1 cellular context compared by ENCODE assay signal in the genomic region with DNA sequence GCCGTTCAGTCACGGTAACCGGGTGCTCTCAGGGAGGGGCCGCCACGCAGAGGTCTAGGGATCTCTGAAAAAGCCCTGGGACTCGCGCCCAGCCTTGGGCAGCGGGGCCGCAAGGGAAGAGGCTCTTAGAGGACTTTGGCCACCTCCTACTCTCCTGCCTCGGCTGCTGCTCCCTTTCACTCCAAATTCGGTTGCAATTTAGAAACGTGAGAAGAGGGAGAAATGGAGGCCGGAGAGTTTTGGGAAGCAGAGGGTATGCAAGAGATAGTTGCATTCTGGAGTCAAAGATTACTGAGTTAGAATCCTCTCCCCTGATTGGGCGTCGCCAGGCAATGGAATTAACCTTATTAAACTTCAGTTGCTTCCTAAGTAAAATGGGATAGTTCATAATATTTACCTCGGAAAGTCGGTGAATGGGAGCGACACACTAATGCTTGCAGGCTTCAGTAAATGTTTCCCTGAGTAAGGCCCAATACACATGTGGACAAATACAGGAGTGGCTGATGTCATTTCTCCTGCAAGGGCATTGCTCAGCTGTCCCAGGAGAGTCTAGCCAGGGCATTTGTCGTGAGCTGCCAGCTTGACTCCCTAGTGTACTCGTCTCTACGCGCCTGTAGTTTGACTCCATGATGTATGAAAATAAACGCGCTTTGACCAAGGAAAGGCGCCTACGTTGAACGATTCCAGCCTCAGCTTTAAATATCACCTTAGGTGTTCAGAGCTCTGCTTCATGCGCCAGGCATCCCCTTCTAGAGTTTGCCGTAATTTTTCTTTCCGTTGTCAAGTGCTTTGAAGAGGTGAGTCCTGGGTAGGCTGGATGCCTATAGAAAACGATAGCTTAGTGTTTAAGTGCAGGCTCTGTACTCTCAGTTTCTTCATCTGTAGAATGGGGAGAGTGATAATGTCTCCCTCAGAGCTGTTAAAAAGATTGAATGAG.
TF ChIP-seq lines count a peak whose summit lies in the region.

No MANE protein-coding gene starts in this region.

TF ChIP-seq in HepG2, 621 proteins besides CTCF, POLR2A, EP300 and RAD21 (continued from another document and continues in another):
- TF ChIP-seq, protein P1, sequence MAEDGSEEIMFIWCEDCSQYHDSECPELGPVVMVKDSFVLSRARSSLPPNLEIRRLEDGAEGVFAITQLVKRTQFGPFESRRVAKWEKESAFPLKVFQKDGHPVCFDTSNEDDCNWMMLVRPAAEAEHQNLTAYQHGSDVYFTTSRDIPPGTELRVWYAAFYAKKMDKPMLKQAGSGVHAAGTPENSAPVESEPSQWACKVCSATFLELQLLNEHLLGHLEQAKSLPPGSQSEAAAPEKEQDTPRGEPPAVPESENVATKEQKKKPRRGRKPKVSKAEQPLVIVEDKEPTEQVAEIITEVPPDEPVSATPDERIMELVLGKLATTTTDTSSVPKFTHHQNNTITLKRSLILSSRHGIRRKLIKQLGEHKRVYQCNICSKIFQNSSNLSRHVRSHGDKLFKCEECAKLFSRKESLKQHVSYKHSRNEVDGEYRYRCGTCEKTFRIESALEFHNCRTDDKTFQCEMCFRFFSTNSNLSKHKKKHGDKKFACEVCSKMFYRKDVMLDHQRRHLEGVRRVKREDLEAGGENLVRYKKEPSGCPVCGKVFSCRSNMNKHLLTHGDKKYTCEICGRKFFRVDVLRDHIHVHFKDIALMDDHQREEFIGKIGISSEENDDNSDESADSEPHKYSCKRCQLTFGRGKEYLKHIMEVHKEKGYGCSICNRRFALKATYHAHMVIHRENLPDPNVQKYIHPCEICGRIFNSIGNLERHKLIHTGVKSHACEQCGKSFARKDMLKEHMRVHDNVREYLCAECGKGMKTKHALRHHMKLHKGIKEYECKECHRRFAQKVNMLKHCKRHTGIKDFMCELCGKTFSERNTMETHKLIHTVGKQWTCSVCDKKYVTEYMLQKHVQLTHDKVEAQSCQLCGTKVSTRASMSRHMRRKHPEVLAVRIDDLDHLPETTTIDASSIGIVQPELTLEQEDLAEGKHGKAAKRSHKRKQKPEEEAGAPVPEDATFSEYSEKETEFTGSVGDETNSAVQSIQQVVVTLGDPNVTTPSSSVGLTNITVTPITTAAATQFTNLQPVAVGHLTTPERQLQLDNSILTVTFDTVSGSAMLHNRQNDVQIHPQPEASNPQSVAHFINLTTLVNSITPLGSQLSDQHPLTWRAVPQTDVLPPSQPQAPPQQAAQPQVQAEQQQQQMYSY (CRISPR knock-in tag; IDR thresholded peaks at IDR 0.05), result no peak
- TF ChIP-seq ZNF124 (CRISPR knock-in tag; IDR thresholded peaks at IDR 0.05) (0 out of 2 replicates have a peak, but pooled peaks have one; percentile 51), JARID2 (CRISPR knock-in tag; IDR thresholded peaks at IDR 0.05; ENCODE audit: insufficient replicate concordance) (no peak), ZNF781 (CRISPR knock-in tag; IDR thresholded peaks at IDR 0.05; ENCODE audit: borderline replicate concordance, not compliant biosample characterization) (peak; percentile 32), SRSF4 (IDR thresholded peaks at IDR 0.05; ENCODE audit: low read depth, low read length, poor library complexity, severe bottlenecking) (no peak), GFI1 (CRISPR knock-in tag; IDR thresholded peaks at IDR 0.05; ENCODE audit: borderline replicate concordance) (peak; percentile 51; the same call in 1 of the 2 replicates), ZMYM3 (CRISPR knock-in tag; IDR thresholded peaks at IDR 0.05) (peak; percentile 91), ZNF34 (CRISPR knock-in tag; IDR thresholded peaks at IDR 0.05; ENCODE audit: borderline replicate concordance) (no peak; the same call in 1 of the 2 replicates), ZNF292 (CRISPR knock-in tag; IDR thresholded peaks at IDR 0.05; ENCODE audit: borderline replicate concordance, low read depth) (peak; percentile 51; the same call in 1 of the 2 replicates), ZBTB7B (CRISPR knock-in tag; IDR thresholded peaks at IDR 0.05) (no peak), MTF1 (CRISPR knock-in tag; IDR thresholded peaks at IDR 0.05) (0 out of 2 replicates have a peak, but pooled peaks have one; percentile 74), HNRNPL (IDR thresholded peaks at IDR 0.05; ENCODE audit: low read depth, low read length) (no peak), YEATS2 (CRISPR knock-in tag; IDR thresholded peaks at IDR 0.05; ENCODE audit: borderline replicate concordance) (no peak), SOX13 (IDR thresholded peaks at IDR 0.05) (no peak), SOX13 (CRISPR knock-in tag; conservative IDR thresholded peaks at IDR 0.05 in 1 of 2, IDR thresholded peaks at IDR 0.05 in 1 of 2) (no peak), FOSL2 (CRISPR knock-in tag; IDR thresholded peaks at IDR 0.05) (0 out of 2 replicates have a peak, but pooled peaks have one; percentile 4), POLR2G (IDR thresholded peaks at IDR 0.05; ENCODE audit: low read depth, low read length) (no peak), FOXJ3 (CRISPR knock-in tag; IDR thresholded peaks at IDR 0.05; ENCODE audit: borderline replicate concordance) (no peak), MZF1 (CRISPR knock-in tag; IDR thresholded peaks at IDR 0.05; ENCODE audit: borderline replicate concordance) (peak; percentile 74; the same call in 1 of the 2 replicates), YY1 (IDR thresholded peaks at IDR 0.05; ENCODE audit: insufficient read depth, insufficient replicate concordance, low read depth, low read length) (no peak), ADNP (CRISPR knock-in tag; IDR thresholded peaks at IDR 0.05) (0 out of 2 replicates have a peak, but pooled peaks have one; percentile 24), NKX3-1 (CRISPR knock-in tag; IDR thresholded peaks at IDR 0.05) (no peak; the same call in 1 of the 2 replicates), ZNF547 (CRISPR knock-in tag; IDR thresholded peaks at IDR 0.05) (0 out of 2 replicates have a peak, but pooled peaks have one; percentile 6), ZNF501 (CRISPR knock-in tag; IDR thresholded peaks at IDR 0.05) (peak; percentile 79), ETV6 (CRISPR knock-in tag; conservative IDR thresholded peaks at IDR 0.05) (peak; percentile 17; the same call in 1 of the 2 replicates), HDAC1 (CRISPR knock-in tag; IDR thresholded peaks at IDR 0.05) (peak; percentile 18; the same call in 1 of the 2 replicates)
- TF ChIP-seq, protein P2, sequence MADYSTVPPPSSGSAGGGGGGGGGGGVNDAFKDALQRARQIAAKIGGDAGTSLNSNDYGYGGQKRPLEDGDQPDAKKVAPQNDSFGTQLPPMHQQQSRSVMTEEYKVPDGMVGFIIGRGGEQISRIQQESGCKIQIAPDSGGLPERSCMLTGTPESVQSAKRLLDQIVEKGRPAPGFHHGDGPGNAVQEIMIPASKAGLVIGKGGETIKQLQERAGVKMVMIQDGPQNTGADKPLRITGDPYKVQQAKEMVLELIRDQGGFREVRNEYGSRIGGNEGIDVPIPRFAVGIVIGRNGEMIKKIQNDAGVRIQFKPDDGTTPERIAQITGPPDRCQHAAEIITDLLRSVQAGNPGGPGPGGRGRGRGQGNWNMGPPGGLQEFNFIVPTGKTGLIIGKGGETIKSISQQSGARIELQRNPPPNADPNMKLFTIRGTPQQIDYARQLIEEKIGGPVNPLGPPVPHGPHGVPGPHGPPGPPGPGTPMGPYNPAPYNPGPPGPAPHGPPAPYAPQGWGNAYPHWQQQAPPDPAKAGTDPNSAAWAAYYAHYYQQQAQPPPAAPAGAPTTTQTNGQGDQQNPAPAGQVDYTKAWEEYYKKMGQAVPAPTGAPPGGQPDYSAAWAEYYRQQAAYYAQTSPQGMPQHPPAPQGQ (CRISPR knock-in tag; IDR thresholded peaks at IDR 0.05; ENCODE audit: borderline replicate concordance), result peak; percentile 41; the same call in 1 of the 2 replicates
- TF ChIP-seq, protein P3, sequence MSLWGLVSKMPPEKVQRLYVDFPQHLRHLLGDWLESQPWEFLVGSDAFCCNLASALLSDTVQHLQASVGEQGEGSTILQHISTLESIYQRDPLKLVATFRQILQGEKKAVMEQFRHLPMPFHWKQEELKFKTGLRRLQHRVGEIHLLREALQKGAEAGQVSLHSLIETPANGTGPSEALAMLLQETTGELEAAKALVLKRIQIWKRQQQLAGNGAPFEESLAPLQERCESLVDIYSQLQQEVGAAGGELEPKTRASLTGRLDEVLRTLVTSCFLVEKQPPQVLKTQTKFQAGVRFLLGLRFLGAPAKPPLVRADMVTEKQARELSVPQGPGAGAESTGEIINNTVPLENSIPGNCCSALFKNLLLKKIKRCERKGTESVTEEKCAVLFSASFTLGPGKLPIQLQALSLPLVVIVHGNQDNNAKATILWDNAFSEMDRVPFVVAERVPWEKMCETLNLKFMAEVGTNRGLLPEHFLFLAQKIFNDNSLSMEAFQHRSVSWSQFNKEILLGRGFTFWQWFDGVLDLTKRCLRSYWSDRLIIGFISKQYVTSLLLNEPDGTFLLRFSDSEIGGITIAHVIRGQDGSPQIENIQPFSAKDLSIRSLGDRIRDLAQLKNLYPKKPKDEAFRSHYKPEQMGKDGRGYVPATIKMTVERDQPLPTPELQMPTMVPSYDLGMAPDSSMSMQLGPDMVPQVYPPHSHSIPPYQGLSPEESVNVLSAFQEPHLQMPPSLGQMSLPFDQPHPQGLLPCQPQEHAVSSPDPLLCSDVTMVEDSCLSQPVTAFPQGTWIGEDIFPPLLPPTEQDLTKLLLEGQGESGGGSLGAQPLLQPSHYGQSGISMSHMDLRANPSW (CRISPR knock-in tag; IDR thresholded peaks at IDR 0.05; ENCODE audit: borderline replicate concordance), result no peak
- TF ChIP-seq, protein P4, sequence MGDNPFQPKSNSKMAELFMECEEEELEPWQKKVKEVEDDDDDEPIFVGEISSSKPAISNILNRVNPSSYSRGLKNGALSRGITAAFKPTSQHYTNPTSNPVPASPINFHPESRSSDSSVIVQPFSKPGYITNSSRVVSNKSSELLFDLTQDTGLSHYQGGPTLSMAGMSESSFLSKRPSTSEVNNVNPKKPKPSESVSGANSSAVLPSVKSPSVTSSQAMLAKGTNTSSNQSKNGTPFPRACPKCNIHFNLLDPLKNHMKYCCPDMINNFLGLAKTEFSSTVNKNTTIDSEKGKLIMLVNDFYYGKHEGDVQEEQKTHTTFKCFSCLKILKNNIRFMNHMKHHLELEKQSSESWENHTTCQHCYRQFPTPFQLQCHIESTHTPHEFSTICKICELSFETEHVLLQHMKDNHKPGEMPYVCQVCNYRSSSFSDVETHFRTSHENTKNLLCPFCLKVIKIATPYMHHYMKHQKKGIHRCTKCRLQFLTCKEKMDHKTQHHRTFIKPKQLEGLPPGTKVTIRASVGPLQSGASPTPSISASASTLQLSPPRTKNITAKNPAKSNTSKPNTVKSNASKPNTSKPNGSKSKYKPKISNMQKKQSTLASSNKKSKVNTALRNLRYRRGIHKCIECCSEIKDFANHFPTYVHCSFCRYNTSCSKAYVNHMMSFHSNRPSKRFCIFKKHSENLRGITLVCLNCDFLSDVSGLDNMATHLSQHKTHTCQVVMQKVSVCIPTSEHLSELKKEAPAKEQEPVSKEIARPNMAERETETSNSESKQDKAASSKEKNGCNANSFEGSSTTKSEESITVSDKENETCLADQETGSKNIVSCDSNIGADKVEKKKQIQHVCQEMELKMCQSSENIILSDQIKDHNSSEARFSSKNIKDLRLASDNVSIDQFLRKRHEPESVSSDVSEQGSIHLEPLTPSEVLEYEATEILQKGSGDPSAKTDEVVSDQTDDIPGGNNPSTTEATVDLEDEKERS (CRISPR knock-in tag; IDR thresholded peaks at IDR 0.05), result no peak; the same call in none of the 2 replicates
- TF ChIP-seq, protein P5, sequence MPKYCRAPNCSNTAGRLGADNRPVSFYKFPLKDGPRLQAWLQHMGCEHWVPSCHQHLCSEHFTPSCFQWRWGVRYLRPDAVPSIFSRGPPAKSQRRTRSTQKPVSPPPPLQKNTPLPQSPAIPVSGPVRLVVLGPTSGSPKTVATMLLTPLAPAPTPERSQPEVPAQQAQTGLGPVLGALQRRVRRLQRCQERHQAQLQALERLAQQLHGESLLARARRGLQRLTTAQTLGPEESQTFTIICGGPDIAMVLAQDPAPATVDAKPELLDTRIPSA (CRISPR knock-in tag; IDR thresholded peaks at IDR 0.05; ENCODE audit: borderline replicate concordance), result no peak
- TF ChIP-seq, protein P6, sequence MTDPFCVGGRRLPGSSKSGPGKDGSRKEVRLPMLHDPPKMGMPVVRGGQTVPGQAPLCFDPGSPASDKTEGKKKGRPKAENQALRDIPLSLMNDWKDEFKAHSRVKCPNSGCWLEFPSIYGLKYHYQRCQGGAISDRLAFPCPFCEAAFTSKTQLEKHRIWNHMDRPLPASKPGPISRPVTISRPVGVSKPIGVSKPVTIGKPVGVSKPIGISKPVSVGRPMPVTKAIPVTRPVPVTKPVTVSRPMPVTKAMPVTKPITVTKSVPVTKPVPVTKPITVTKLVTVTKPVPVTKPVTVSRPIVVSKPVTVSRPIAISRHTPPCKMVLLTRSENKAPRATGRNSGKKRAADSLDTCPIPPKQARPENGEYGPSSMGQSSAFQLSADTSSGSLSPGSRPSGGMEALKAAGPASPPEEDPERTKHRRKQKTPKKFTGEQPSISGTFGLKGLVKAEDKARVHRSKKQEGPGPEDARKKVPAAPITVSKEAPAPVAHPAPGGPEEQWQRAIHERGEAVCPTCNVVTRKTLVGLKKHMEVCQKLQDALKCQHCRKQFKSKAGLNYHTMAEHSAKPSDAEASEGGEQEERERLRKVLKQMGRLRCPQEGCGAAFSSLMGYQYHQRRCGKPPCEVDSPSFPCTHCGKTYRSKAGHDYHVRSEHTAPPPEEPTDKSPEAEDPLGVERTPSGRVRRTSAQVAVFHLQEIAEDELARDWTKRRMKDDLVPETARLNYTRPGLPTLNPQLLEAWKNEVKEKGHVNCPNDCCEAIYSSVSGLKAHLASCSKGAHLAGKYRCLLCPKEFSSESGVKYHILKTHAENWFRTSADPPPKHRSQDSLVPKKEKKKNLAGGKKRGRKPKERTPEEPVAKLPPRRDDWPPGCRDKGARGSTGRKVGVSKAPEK (CRISPR knock-in tag; IDR thresholded peaks at IDR 0.05; ENCODE audit: borderline replicate concordance), result 0 out of 2 replicates have a peak, but pooled peaks have one; percentile 54
- TF ChIP-seq, protein P7, sequence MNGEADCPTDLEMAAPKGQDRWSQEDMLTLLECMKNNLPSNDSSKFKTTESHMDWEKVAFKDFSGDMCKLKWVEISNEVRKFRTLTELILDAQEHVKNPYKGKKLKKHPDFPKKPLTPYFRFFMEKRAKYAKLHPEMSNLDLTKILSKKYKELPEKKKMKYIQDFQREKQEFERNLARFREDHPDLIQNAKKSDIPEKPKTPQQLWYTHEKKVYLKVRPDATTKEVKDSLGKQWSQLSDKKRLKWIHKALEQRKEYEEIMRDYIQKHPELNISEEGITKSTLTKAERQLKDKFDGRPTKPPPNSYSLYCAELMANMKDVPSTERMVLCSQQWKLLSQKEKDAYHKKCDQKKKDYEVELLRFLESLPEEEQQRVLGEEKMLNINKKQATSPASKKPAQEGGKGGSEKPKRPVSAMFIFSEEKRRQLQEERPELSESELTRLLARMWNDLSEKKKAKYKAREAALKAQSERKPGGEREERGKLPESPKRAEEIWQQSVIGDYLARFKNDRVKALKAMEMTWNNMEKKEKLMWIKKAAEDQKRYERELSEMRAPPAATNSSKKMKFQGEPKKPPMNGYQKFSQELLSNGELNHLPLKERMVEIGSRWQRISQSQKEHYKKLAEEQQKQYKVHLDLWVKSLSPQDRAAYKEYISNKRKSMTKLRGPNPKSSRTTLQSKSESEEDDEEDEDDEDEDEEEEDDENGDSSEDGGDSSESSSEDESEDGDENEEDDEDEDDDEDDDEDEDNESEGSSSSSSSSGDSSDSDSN (CRISPR knock-in tag; IDR thresholded peaks at IDR 0.05), result peak; percentile 18; the same call in 1 of the 2 replicates
- TF ChIP-seq, protein P8, sequence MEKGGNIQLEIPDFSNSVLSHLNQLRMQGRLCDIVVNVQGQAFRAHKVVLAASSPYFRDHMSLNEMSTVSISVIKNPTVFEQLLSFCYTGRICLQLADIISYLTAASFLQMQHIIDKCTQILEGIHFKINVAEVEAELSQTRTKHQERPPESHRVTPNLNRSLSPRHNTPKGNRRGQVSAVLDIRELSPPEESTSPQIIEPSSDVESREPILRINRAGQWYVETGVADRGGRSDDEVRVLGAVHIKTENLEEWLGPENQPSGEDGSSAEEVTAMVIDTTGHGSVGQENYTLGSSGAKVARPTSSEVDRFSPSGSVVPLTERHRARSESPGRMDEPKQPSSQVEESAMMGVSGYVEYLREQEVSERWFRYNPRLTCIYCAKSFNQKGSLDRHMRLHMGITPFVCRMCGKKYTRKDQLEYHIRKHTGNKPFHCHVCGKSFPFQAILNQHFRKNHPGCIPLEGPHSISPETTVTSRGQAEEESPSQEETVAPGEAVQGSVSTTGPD (CRISPR knock-in tag; IDR thresholded peaks at IDR 0.05), result no peak
